8 cellular contexts compared by ENCODE assay signal in the genomic region with DNA sequence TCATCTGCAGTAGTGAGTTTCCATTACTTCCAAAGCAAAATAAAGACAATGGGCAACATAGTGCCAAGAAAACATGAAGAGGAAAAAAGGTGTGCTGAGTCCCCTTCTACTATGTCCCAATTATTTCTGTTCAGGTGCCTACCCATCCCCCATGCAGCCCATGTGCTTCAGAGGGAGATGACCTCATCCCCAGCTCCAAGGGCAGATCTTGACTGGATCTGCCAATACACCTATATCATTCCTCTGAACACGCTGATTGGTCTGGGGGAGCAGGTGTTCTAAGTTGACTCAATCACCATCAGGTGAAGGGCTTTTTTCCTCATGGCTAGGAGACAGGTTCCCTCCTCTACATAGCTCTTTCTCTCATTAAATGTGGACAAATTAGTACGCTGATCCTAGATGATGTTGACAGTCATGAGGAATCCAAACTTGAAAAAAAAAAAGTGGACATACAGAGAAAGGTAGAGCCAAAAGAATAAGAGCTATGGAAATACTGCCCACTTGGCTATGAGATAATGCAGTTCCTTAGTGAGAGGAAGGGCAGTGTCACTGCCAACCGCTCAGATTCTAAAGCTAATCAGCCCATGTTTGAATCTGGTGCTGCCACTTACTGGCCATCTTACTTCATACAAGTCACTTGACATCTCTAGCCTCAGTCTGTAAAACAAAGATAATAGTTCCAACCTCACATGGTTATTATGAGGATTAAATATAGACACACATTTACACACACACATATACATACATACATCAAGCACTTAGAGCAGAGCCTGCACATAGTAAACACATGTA. TPM values are rescaled to one million over a fixed set of nuclear protein-coding genes. Genes with fewer than 3 reads are reported as not detected.
DNase-seq lines count a peak whose midpoint lies in the region; ATAC-seq and TF ChIP-seq lines count a peak whose summit lies in the region.

No MANE protein-coding gene starts in this region.

- H2AFZ ChIP-seq in PC-9, result no peak overlapping the region

- POLR2A ChIA-PET in PC-9 (lab: Charles Lee; ENCODE audit: unreplicated experiment), result interaction anchor here (0.6 kb wide), 1 partner anchor 197 kb away, joined by 3 read pairs; no protein-coding TSS in a partner anchor
- POLR2A ChIA-PET in CD4-positive, alpha-beta memory T cell (lab: Charles Lee; ENCODE audit: partially characterized antibody), result no interaction called here

- no peak overlapping the region for H3K27ac ChIP-seq in brain microvascular endothelial cell
- no peak overlapping the region for H3K27ac ChIP-seq in left lung
- no peak overlapping the region for H3K27ac ChIP-seq in PC-9
- H3K27ac ChIP-seq in CD4-positive, alpha-beta memory T cell (ENCODE audit: low read depth, low read length), result no peak overlapping the region

- no peaks in the 10 kb centered on the region for H4K20me1 ChIP-seq in PC-9 (ENCODE audit: insufficient read depth)

- intact Hi-C loops in left lung (cut with DNase I), result no loop called here
- intact Hi-C loops in PC-9 (cut with micrococcal nuclease; ENCODE audit: unreplicated experiment), result loop anchor here (5.0 kb wide), 1 partner anchor 1610 kb away; no protein-coding TSS in a partner anchor
- intact Hi-C loops in CD4-positive, alpha-beta memory T cell (cut with micrococcal nuclease), result no loop called here

- H3K4me3 Mint-ChIP-seq in CD4-positive, alpha-beta memory T cell, result no peak overlapping the region

- H3K36me3 ChIP-seq in brain microvascular endothelial cell (replicated peaks), result no peaks in the 10 kb centered on the region
- no peaks in the 10 kb centered on the region for H3K36me3 ChIP-seq in left lung
- no peaks in the 10 kb centered on the region for H3K36me3 ChIP-seq in PC-9 (ENCODE audit: low read depth)
- H3K36me3 ChIP-seq in CD4-positive, alpha-beta memory T cell (ENCODE audit: insufficient read depth, low read length), result no peaks in the 10 kb centered on the region

- no peaks in the 10 kb centered on the region for H3F3A ChIP-seq in PC-9 (ENCODE audit: insufficient read depth, low read depth)

- ATAC-seq in left lung, result peak; percentile 59

- peak; percentile 20 for DNase-seq in COR-L47 (lab: John Stamatoyannopoulos, UW)
- DNase-seq in NCI-H1694 (lab: John Stamatoyannopoulos, UW), result peak; percentile 23
- DNase-seq in brain microvascular endothelial cell, result peak; percentile 53
- no peak for DNase-seq in left lung
- no peak for DNase-seq in PC-9
- DNase-seq in T-helper 1 cell, result no peak
- DNase-seq in NCI-H128 (lab: John Stamatoyannopoulos, UW; ENCODE audit: unreplicated experiment), result no peak
- no peak for DNase-seq in CD4-positive, alpha-beta memory T cell

- H3K27me3 Mint-ChIP-seq in CD4-positive, alpha-beta memory T cell, result no peaks in the 10 kb centered on the region

- H3K9me3 Mint-ChIP-seq in CD4-positive, alpha-beta memory T cell, result peaks cover 0 to 3% (median 0%) of the 10 kb centered on the region in 8 donors

- TF ChIP-seq CTCF in brain microvascular endothelial cell (IDR thresholded peaks at IDR 0.05; ENCODE audit: low read depth, low read length, missing control alignments) (peak; percentile 54), left lung (IDR thresholded peaks at IDR 0.05) (no peak), PC-9 (conservative IDR thresholded peaks at IDR 0.05) (no peak)

- H3K36me3 Mint-ChIP-seq in CD4-positive, alpha-beta memory T cell, result peaks cover 0 to 3% of the 10 kb centered on the region in 2 donors

- H3K79me2 ChIP-seq in PC-9 (ENCODE audit: low read depth), result no peaks in the 10 kb centered on the region

- no peaks in the 10 kb centered on the region for H3K9me3 ChIP-seq in left lung
- no peaks in the 10 kb centered on the region for H3K9me3 ChIP-seq in PC-9 (ENCODE audit: insufficient read depth, low read depth)
- no peaks in the 10 kb centered on the region for H3K9me3 ChIP-seq in CD4-positive, alpha-beta memory T cell (ENCODE audit: control insufficient read depth in 1 of 2, low read length in 2 of 2)

- H3K4me2 ChIP-seq in PC-9, result no peak overlapping the region

- H3K9me2 ChIP-seq in PC-9 (ENCODE audit: insufficient read depth), result no peaks in the 10 kb centered on the region

- BruUV-seq in PC-9 (replicated peaks; lab: Mats Ljungman, UMichigan), result no TSS peak

- CTCF ChIA-PET in PC-9 (lab: Charles Lee), result interaction anchor here (0.7 kb wide), 1 partner anchor 122 kb away, joined by 3 read pairs; no protein-coding TSS in a partner anchor
- CTCF ChIA-PET in CD4-positive, alpha-beta memory T cell (lab: Charles Lee; ENCODE audit: partially characterized antibody), result interaction anchor here (1.7 kb wide), 1 partner anchor 14 kb away, joined by 6 read pairs; no protein-coding TSS in a partner anchor

- H3K4me1 Mint-ChIP-seq in CD4-positive, alpha-beta memory T cell, result no peaks in the 10 kb centered on the region

- no peaks in the 10 kb centered on the region for H3K4me1 ChIP-seq in left lung
- H3K4me1 ChIP-seq in PC-9 (replicated peaks; ENCODE audit: insufficient read depth), result no peaks in the 10 kb centered on the region
- no peaks in the 10 kb centered on the region for H3K4me1 ChIP-seq in CD4-positive, alpha-beta memory T cell (ENCODE audit: insufficient read depth, low read length)

- H3K4me3 ChIP-seq in brain microvascular endothelial cell (ENCODE audit: low read depth, low read length) (no peak overlapping the region), left lung (no peak overlapping the region), PC-9 (no peak overlapping the region)
- no peak overlapping the region for H3K4me3 ChIP-seq in CD4-positive, alpha-beta memory T cell (ENCODE audit: low read length in 2 of 2)

- H3K27me3 ChIP-seq in brain microvascular endothelial cell (replicated peaks), result no peaks in the 10 kb centered on the region
- H3K27me3 ChIP-seq in left lung, result no peaks in the 10 kb centered on the region
- H3K27me3 ChIP-seq in PC-9 (ENCODE audit: insufficient read depth, low read depth), result no peaks in the 10 kb centered on the region
- H3K27me3 ChIP-seq in CD4-positive, alpha-beta memory T cell (ENCODE audit: insufficient read depth, low read length), result no peaks in the 10 kb centered on the region

- H3K27ac Mint-ChIP-seq in CD4-positive, alpha-beta memory T cell, result no peak overlapping the region

- in situ Hi-C loops in brain microvascular endothelial cell (cut with HindIII; ENCODE audit: low pct_ligation_motif_present, low sequenced_read_pairs), result no loop called here

RNA-seq across cellular contexts. Expression of a gene that starts 23.1 kb away (rescaled TPM):
- 1 to 10 TPM; 5.2 to 5.9 TPM for total RNA-seq in left lung
- 24.8 and 27.7 TPM in 2 replicates for total RNA-seq in PC-9 (2021)
- total RNA-seq in CD4-positive, alpha-beta memory T cell, result 1 to 10 TPM; 2.1 to 3.1 TPM
- polyA plus RNA-seq in CD4-positive, alpha-beta memory T cell, result 1 to 10 TPM; 1.7 to 2.2 TPM

Comparison
In these comparisons a context has a peak if more than half of its experiments do, and no peak if none do; other contexts are left out.
1. DNase-seq: peak in COR-L47 (single experiment), NCI-H1694 (single experiment) and brain microvascular endothelial cell (single experiment); none in left lung (0 of 2), PC-9 (0 of 2), T-helper 1 cell (0 of 5), NCI-H128 (single experiment) and CD4-positive, alpha-beta memory T cell (0 of 5).